ENCODE assay signal across 15 cellular contexts in the genomic region with DNA sequence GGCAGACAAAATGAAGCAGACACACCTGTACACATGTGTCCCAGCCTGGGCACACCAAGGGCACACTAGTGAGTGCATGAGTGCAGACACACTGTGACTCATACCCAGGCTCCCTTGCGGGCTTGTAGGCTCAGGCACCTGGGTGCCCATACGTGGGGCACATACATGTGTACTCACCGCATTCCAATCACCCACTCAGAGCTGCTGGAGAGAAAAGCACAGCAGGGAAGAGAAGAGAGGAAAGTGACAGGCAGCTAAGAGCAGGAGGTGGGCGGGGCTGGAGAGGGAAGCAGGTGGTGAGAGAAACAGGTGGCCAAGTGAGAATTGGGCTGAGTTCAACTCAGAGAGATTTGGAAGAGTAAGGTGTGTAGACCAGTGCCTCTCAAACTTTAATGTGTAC. TPM values are rescaled to one million over a fixed set of nuclear protein-coding genes. Genes with fewer than 3 reads are reported as not detected.
A peak's percentile ranks its signal among the peaks of the same experiment; 100 is the strongest.
DNase-seq lines count a peak whose midpoint lies in the region; ATAC-seq and TF ChIP-seq lines count a peak whose summit lies in the region.
"Had no signal": no experiment of that assay in that cellular context is flagged by ENCODE, and none has a peak within 500 bp of the region (broad histone marks: within the 10 kb centered on the region; RNA-seq: fewer than 3 reads in every experiment).

No MANE protein-coding gene starts in this region.

- TF ChIP-seq POLR2A in HCT116 (IDR thresholded peaks at IDR 0.05; ENCODE audit: borderline replicate concordance, extremely low read depth, insufficient read depth, insufficient read length) = no peak

- intact Hi-C loops in CD4-positive, alpha-beta T cell (cut with DNase I, micrococcal nuclease) = no loop called here
- intact Hi-C loops in HCT116 (cut with micrococcal nuclease) = no loop called here

- H3K36me3 ChIP-seq in HCT116 (ENCODE audit: control insufficient read depth in 1 of 2, insufficient read depth in 2 of 2, low read length in 2 of 2) = no peaks in the 10 kb centered on the region

- TF ChIP-seq RAD21 in HCT116 (IDR thresholded peaks at IDR 0.05; ENCODE audit: low read depth) = no peak

- H3K27ac Mint-ChIP-seq in CD4-positive, alpha-beta T cell = no peak overlapping the region
- H3K27ac Mint-ChIP-seq in chondrocyte (ENCODE audit: unreplicated experiment) = no peak overlapping the region
- H3K27ac Mint-ChIP-seq: activated CD4-positive, alpha-beta memory T cell treated with anti-CD3 and anti-CD28 coated beads, Interleukin-2, amount 10 ng/mL, durations not matched to agents 7 days and 5 days; effector memory CD8-positive, alpha-beta T cell had no signal

- H3K9me2 ChIP-seq in HCT116 (ENCODE audit: insufficient read depth) = no peaks in the 10 kb centered on the region

- H3K4me2 ChIP-seq in HCT116 (ENCODE audit: low read length) = no peak overlapping the region

- H2AFZ ChIP-seq in HCT116 (ENCODE audit: low read depth, low read length, poor library complexity, severe bottlenecking) = no peak overlapping the region

- peak overlapping the region; percentile 62 for H3K4me3 Mint-ChIP-seq in CD4-positive, alpha-beta T cell
- H3K4me3 Mint-ChIP-seq in chondrocyte (ENCODE audit: unreplicated experiment) = no peak overlapping the region
- H3K4me3 Mint-ChIP-seq: activated CD4-positive, alpha-beta memory T cell treated with anti-CD3 and anti-CD28 coated beads, Interleukin-2, amount 10 ng/mL, durations not matched to agents 7 days and 5 days; effector memory CD8-positive, alpha-beta T cell had no signal

- no peak overlapping the region for H3K27ac ChIP-seq in CD4-positive, alpha-beta T cell (ENCODE audit: low read depth, low read length)
- H3K27ac ChIP-seq in HCT116 (ENCODE audit: low read depth, low read length) = no peak overlapping the region

- no peaks in the 10 kb centered on the region for H4K20me1 ChIP-seq in HCT116 (ENCODE audit: insufficient read depth)

- peaks cover 3% of the 10 kb centered on the region for H3K4me1 Mint-ChIP-seq in CD4-positive, alpha-beta T cell (ENCODE audit: low read depth)
- no peaks in the 10 kb centered on the region for H3K4me1 Mint-ChIP-seq in chondrocyte (ENCODE audit: low read depth)

- no peak overlapping the region for H3K4me3 ChIP-seq in HCT116 (replicated peaks in 1 of 2; ENCODE audit: low read depth in 1 of 2, low read length in 2 of 2)
- H3K4me3 ChIP-seq: lung had no signal

- POLR2A ChIA-PET in CD4-positive, alpha-beta T cell (lab: Charles Lee) = no interaction called here
- POLR2A ChIA-PET in HCT116 (lab: Charles Lee) = no interaction called here

- no peaks in the 10 kb centered on the region for H3K9me3 Mint-ChIP-seq in CD4-positive, alpha-beta T cell
- no peaks in the 10 kb centered on the region for H3K9me3 Mint-ChIP-seq in chondrocyte (ENCODE audit: low read depth)
- H3K9me3 Mint-ChIP-seq: activated CD4-positive, alpha-beta memory T cell treated with anti-CD3 and anti-CD28 coated beads, Interleukin-2, amount 10 ng/mL, durations not matched to agents 7 days and 5 days; effector memory CD8-positive, alpha-beta T cell had no signal

- no peak for TF ChIP-seq CTCF in CD4-positive, alpha-beta T cell (IDR thresholded peaks at IDR 0.05)
- TF ChIP-seq CTCF in HCT116 (IDR thresholded peaks at IDR 0.05 in 2 of 3, conservative IDR thresholded peaks at IDR 0.05 in 1 of 3; ENCODE audit: borderline replicate concordance in 1 of 3, insufficient read depth in 1 of 3, low read depth in 2 of 3, low read length in 2 of 3) (no peak), chondrocyte (IDR thresholded peaks at IDR 0.05) (no peak)

- H3K9ac ChIP-seq in HCT116 (ENCODE audit: low read length) = no peak overlapping the region

- no TSS peak for BruUV-seq in HCT116 (replicated peaks; lab: Mats Ljungman, UMichigan)

- H3K27me3 ChIP-seq in CD4-positive, alpha-beta T cell (ENCODE audit: control insufficient read depth, insufficient read depth, low read length) = peaks cover 14% of the 10 kb centered on the region
- peaks cover 23% of the 10 kb centered on the region for H3K27me3 ChIP-seq in HCT116 (ENCODE audit: insufficient read depth, low read length)

- ATAC-seq in CD4-positive, alpha-beta T cell (ENCODE audit: poor library complexity) = no peak
- peak; percentile 42 for ATAC-seq in HCT116
- ATAC-seq in GM21447 (IDR thresholded peaks at IDR 0.05; ENCODE audit: unreplicated experiment) = no peak
- ATAC-seq: effector memory CD8-positive, alpha-beta T cell had no signal

- peaks cover 27% of the 10 kb centered on the region for H3K27me3 Mint-ChIP-seq in CD4-positive, alpha-beta T cell
- peaks cover 26% of the 10 kb centered on the region for H3K27me3 Mint-ChIP-seq in chondrocyte (ENCODE audit: low read depth)

- RAD21 ChIA-PET in HCT116 (lab: Charles Lee; ENCODE audit: low non-redundant PET in 1 of 2, low total read pairs in 2 of 2, uncharacterized antibody in 2 of 2, unreplicated experiment in 2 of 2) = no interaction called here

- CTCF ChIA-PET in CD4-positive, alpha-beta T cell (lab: Charles Lee) = no interaction called here
- CTCF ChIA-PET in HCT116 (lab: Charles Lee) = no interaction called here

- H3K36me3 Mint-ChIP-seq in CD4-positive, alpha-beta T cell (ENCODE audit: low read depth) = no peaks in the 10 kb centered on the region
- H3K36me3 Mint-ChIP-seq in chondrocyte (ENCODE audit: low read depth) = no peaks in the 10 kb centered on the region

- H3K79me2 ChIP-seq in HCT116 (ENCODE audit: insufficient read depth, low read length) = no peaks in the 10 kb centered on the region

- no peak for DNase-seq in CD4-positive, alpha-beta T cell
- no peak for DNase-seq in HCT116 (ENCODE audit: low read depth, low spot score)
- peak; percentile 94 for DNase-seq in NCI-H2171 treated with DMSO at 0.1 percent for 48 hours (lab: John Stamatoyannopoulos, UW)
- peak; percentile 58 for DNase-seq in chondrocyte (ENCODE audit: low spot score)
- DNase-seq in activated CD8-positive, alpha-beta memory T cell treated with anti-CD3 and anti-CD28 coated beads, Interleukin-2, amount 50 U/mL, for 4 hours = no peak
- no peak for DNase-seq in stimulated activated CD4-positive, alpha-beta T cell treated with anti-CD3 and anti-CD28 coated beads, Interleukin-4, amount 100 ng/mL, for 24 hours
- no peak for DNase-seq in A172 (ENCODE audit: low spot score)
- DNase-seq: activated CD4-positive, alpha-beta memory T cell treated with anti-CD3 and anti-CD28 coated beads, Interleukin-2, amount 10 ng/mL, durations not matched to agents 7 days and 5 days; effector memory CD8-positive, alpha-beta T cell had no signal

- peaks cover 0 to 6% of the 10 kb centered on the region in 2 experiments; a peak in 1 of 4 replicates for H3K4me1 ChIP-seq in HCT116 (ENCODE audit: control insufficient read depth in 1 of 2, insufficient read depth in 2 of 2, low read length in 2 of 2)

- H3K9me3 ChIP-seq in CD4-positive, alpha-beta T cell (ENCODE audit: control insufficient read depth, low read length) = no peaks in the 10 kb centered on the region
- no peaks in the 10 kb centered on the region for H3K9me3 ChIP-seq in HCT116 (ENCODE audit: control insufficient read depth in 1 of 2, insufficient read depth in 1 of 2, low read depth in 1 of 2, low read length in 2 of 2)

TF ChIP-seq in HCT116, 20 proteins besides CTCF, POLR2A, EP300 and RAD21:
- TF ChIP-seq EZH2phosphoT487 (IDR thresholded peaks at IDR 0.05; ENCODE audit: borderline replicate concordance) (no peak), ZFX (IDR thresholded peaks at IDR 0.05) (no peak), JUND (IDR thresholded peaks at IDR 0.05) (no peak), EZH2 (IDR thresholded peaks at IDR 0.05) (no peak), FOSL1 (IDR thresholded peaks at IDR 0.05; ENCODE audit: low read depth) (no peak), POLR2AphosphoS5 (IDR thresholded peaks at IDR 0.05; ENCODE audit: low read depth, low read length) (no peak), ELF1 (IDR thresholded peaks at IDR 0.05; ENCODE audit: borderline replicate concordance, low read depth) (no peak), CBX3 (IDR thresholded peaks at IDR 0.05; ENCODE audit: low read depth) (no peak), SRF (IDR thresholded peaks at IDR 0.05; ENCODE audit: low read depth) (no peak)
- TF ChIP-seq, protein P1, sequence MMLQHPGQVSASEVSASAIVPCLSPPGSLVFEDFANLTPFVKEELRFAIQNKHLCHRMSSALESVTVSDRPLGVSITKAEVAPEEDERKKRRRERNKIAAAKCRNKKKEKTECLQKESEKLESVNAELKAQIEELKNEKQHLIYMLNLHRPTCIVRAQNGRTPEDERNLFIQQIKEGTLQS (IDR thresholded peaks at IDR 0.05) = no peak

RNA-seq across cellular contexts. Expression of a gene that starts 54.0 kb away (rescaled TPM):
- under 1 TPM in 1 of 2 experiments, not detected in 1; 0.05 TPM for total RNA-seq in CD4-positive, alpha-beta T cell
- total RNA-seq in HCT116 (2021; ENCODE audit: unreplicated experiment) (not detected), chondrocyte (0.19 to 0.36 TPM (median 0.20 TPM) in 3 replicates)
- 0.01 TPM in 1 of 2 replicates, not detected in the other for polyA plus RNA-seq in HCT116 (2012)
- not detected in 2 replicates for total RNA-seq in A172 (2014; rRNA removed; shearing (Covaris generic))
- total RNA-seq: activated CD4-positive, alpha-beta memory T cell treated with anti-CD3 and anti-CD28 coated beads, Interleukin-2, amount 10 ng/mL, durations not matched to agents 7 days and 5 days; OCI-LY7; renal cortical epithelial cell; SK-MEL-5 had no signal
- polyA plus RNA-seq: AG04450 had no signal

Comparison
In these comparisons a context has a peak if more than half of its experiments do, and no peak if none do; other contexts are left out.
1. DNase-seq: peak in NCI-H2171 treated with DMSO at 0.1 percent for 48 hours (single experiment) and chondrocyte (single experiment); none in CD4-positive, alpha-beta T cell (0 of 10), HCT116 (single experiment), activated CD8-positive, alpha-beta memory T cell treated with anti-CD3 and anti-CD28 coated beads, Interleukin-2, amount 50 U/mL, for 4 hours (single experiment), stimulated activated CD4-positive, alpha-beta T cell treated with anti-CD3 and anti-CD28 coated beads, Interleukin-4, amount 100 ng/mL, for 24 hours (single experiment) and A172 (single experiment).